Comparison of ENCODE assay signal across 23 cellular contexts in the genomic region with DNA sequence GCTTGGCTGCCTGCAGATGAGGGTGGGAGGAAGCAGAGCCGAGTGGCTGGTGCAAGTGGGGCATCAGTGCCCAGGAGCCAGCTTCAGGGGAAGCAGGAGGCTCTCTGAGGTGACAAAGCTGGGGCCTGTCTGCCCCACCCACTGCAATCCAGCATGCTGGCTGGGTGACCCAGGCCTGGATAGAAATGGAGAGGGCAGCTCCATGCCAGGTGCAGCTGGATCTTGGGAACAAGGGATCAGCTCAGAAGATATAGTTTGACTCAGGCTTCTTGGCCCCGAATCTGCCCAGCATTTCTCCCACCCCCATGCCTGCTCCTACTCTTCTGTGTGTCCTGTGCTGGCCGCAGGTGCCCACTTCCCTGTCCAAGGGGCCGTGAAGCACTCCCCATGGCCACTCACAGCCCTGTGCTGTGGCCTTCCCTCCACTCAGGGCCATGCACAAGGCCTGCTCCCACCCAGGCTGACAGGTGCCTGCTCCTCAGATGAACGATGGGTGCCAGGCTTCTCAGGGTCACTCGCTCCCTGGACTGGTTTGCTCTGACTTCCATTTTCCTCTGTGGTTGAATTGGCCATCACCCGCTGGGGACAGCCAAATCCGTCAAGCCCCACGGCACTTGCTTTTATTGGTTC.
DNase-seq lines count a peak whose midpoint lies in the region; ATAC-seq, FAIRE-seq and TF ChIP-seq lines count a peak whose summit lies in the region.
"Had no signal": no experiment of that assay in that cellular context is flagged by ENCODE, and none has a peak within 500 bp of the region (broad histone marks: within the 10 kb centered on the region; RNA-seq: fewer than 3 reads in every experiment).

No MANE protein-coding gene starts in this region.

- ATAC-seq in stimulated activated memory B cell treated with anti-CD40 and anti-IgM and Interleukin-4, amounts not matched to agents 10 μg/mL and 1 μg/mL and 100 μg/mL, for 72 hours = peak; percentile 24
- ATAC-seq in HG03139 (IDR thresholded peaks at IDR 0.05; ENCODE audit: unreplicated experiment) = no peak
- no peak for ATAC-seq in HG03097 (IDR thresholded peaks at IDR 0.05; ENCODE audit: low FRiP score, unreplicated experiment)
- ATAC-seq: CD8-positive, alpha-beta T cell; GM12878 had no signal

- H3K27me3 ChIP-seq in vagina = no peaks in the 10 kb centered on the region
- H3K27me3 ChIP-seq: BLaER1 treated with 17β-estradiol and CSF1 and Interleukin-3, amounts not matched to agents 10 nM and 100 nM had no signal

- TF ChIP-seq CTCF in kidney (IDR thresholded peaks at IDR 0.05; ENCODE audit: borderline replicate concordance, extremely low read depth, insufficient read depth) (no peak), neural crest cell (conservative IDR thresholded peaks at IDR 0.05) (no peak), vagina (IDR thresholded peaks at IDR 0.05) (no peak)

- H3K9me3 ChIP-seq in kidney (ENCODE audit: control insufficient read depth in 1 of 2, low read length in 2 of 2) (no peaks in the 10 kb centered on the region), vagina (no peaks in the 10 kb centered on the region)

- intact Hi-C loops in kidney (cut with DNase I) (no loop called here), vagina (cut with DNase I) (no loop called here)

- H3K27me3 Mint-ChIP-seq in neural crest cell (ENCODE audit: low read depth) = peaks cover 5% of the 10 kb centered on the region
- H3K27me3 Mint-ChIP-seq in stimulated activated memory B cell treated with anti-CD40 and anti-IgM and Interleukin-4, amounts not matched to agents 10 μg/mL and 1 μg/mL and 100 μg/mL, for 72 hours = peaks cover 8% of the 10 kb centered on the region

- H3K36me3 ChIP-seq in kidney (ENCODE audit: control insufficient read depth in 1 of 2, insufficient read depth in 2 of 2, low read length in 2 of 2) = no peaks in the 10 kb centered on the region
- H3K36me3 ChIP-seq in vagina = no peaks in the 10 kb centered on the region
- H3K36me3 ChIP-seq: BLaER1 treated with 17β-estradiol and CSF1 and Interleukin-3, amounts not matched to agents 10 nM and 100 nM had no signal

- H3K9me3 Mint-ChIP-seq in neural crest cell = peaks cover 2% of the 10 kb centered on the region
- peaks cover 3% of the 10 kb centered on the region for H3K9me3 Mint-ChIP-seq in stimulated activated memory B cell treated with anti-CD40 and anti-IgM and Interleukin-4, amounts not matched to agents 10 μg/mL and 1 μg/mL and 100 μg/mL, for 72 hours

- H3K36me3 Mint-ChIP-seq in neural crest cell (ENCODE audit: low read depth) = no peaks in the 10 kb centered on the region
- no peaks in the 10 kb centered on the region for H3K36me3 Mint-ChIP-seq in stimulated activated memory B cell treated with anti-CD40 and anti-IgM and Interleukin-4, amounts not matched to agents 10 μg/mL and 1 μg/mL and 100 μg/mL, for 72 hours
- H3K36me3 Mint-ChIP-seq: CD8-positive, alpha-beta T cell had no signal

- no peak overlapping the region for H3K9ac ChIP-seq in kidney (ENCODE audit: low read length in 2 of 2)
- H3K9ac ChIP-seq: BLaER1 treated with 17β-estradiol and CSF1 and Interleukin-3, amounts not matched to agents 10 nM and 100 nM; KMS-11 had no signal

- DNase-seq in activated CD4-positive, CD25-positive, alpha-beta regulatory T cell treated with anti-CD3 and anti-CD28 coated beads, Interleukin-2, amount 50 U/mL, for 72 hours = peak; percentile 20
- DNase-seq in activated CD4-positive, CD25-positive, alpha-beta regulatory T cell (lab: John Stamatoyannopoulos, UW) = no peak
- peak; percentile 49 for DNase-seq in kidney
- no peak for DNase-seq in neural crest cell (ENCODE audit: low read depth, low spot score)
- no peak for DNase-seq in vagina (ENCODE audit: extremely low spot score in 2 of 2)
- DNase-seq: ACHN; CD8-positive, alpha-beta T cell; DND-41; IMR-90; NCI-H1105 treated with DMSO at 0.1 percent for 48 hours; NCI-H2029 treated with DMSO at 0.1 percent for 48 hours; NCI-H226; NCI-H524; NCI-H774; NK-92 treated with Interleukin-12 subunit alpha and Interleukin-12 subunit beta, amount 100 ng/mL, for 24 hours had no signal

- FAIRE-seq in kidney (lab: Jason Lieb, UNC) = no peak
- FAIRE-seq: GM12878, H54 had no signal

- H3K27ac Mint-ChIP-seq in neural crest cell (ENCODE audit: unreplicated experiment) = peak overlapping the region; percentile 75
- H3K27ac Mint-ChIP-seq in stimulated activated memory B cell treated with anti-CD40 and anti-IgM and Interleukin-4, amounts not matched to agents 10 μg/mL and 1 μg/mL and 100 μg/mL, for 72 hours = no peak overlapping the region
- H3K27ac Mint-ChIP-seq: CD8-positive, alpha-beta T cell had no signal

- peaks cover 9% of the 10 kb centered on the region for H3K4me1 Mint-ChIP-seq in neural crest cell
- no peaks in the 10 kb centered on the region for H3K4me1 Mint-ChIP-seq in stimulated activated memory B cell treated with anti-CD40 and anti-IgM and Interleukin-4, amounts not matched to agents 10 μg/mL and 1 μg/mL and 100 μg/mL, for 72 hours

- no peak overlapping the region for H3K4me3 Mint-ChIP-seq in neural crest cell
- H3K4me3 Mint-ChIP-seq in stimulated activated memory B cell treated with anti-CD40 and anti-IgM and Interleukin-4, amounts not matched to agents 10 μg/mL and 1 μg/mL and 100 μg/mL, for 72 hours = no peak overlapping the region
- H3K4me3 Mint-ChIP-seq: CD8-positive, alpha-beta T cell had no signal

- H3K4me1 ChIP-seq in kidney (ENCODE audit: control insufficient read depth in 1 of 2, insufficient read depth in 1 of 2, low read depth in 1 of 2, low read length in 2 of 2) (no peaks in the 10 kb centered on the region), vagina (no peaks in the 10 kb centered on the region)

- H3K27ac ChIP-seq in kidney (ENCODE audit: low read depth in 2 of 2, low read length in 2 of 2) (no peak overlapping the region), vagina (no peak overlapping the region)
- H3K27ac ChIP-seq: 22Rv1; BLaER1 treated with 17β-estradiol and CSF1 and Interleukin-3, amounts not matched to agents 10 nM and 100 nM; KMS-11 had no signal

- TF ChIP-seq POLR2A in vagina (IDR thresholded peaks at IDR 0.05) = no peak

- no peak overlapping the region for H3K4me3 ChIP-seq in kidney (ENCODE audit: low read length in 2 of 2)
- no peak overlapping the region for H3K4me3 ChIP-seq in vagina
- H3K4me3 ChIP-seq: BLaER1 treated with 17β-estradiol and CSF1 and Interleukin-3, amounts not matched to agents 10 nM and 100 nM; GM12878 had no signal

Comparison
In these comparisons a context has a peak if more than half of its experiments do, and no peak if none do; other contexts are left out.
1. DNase-seq: peak in activated CD4-positive, CD25-positive, alpha-beta regulatory T cell treated with anti-CD3 and anti-CD28 coated beads, Interleukin-2, amount 50 U/mL, for 72 hours (single experiment) and kidney (single experiment); none in activated CD4-positive, CD25-positive, alpha-beta regulatory T cell (0 of 4), neural crest cell (single experiment) and vagina (0 of 2).